ENCODE assay signal across 28 cellular contexts in the genomic region with DNA sequence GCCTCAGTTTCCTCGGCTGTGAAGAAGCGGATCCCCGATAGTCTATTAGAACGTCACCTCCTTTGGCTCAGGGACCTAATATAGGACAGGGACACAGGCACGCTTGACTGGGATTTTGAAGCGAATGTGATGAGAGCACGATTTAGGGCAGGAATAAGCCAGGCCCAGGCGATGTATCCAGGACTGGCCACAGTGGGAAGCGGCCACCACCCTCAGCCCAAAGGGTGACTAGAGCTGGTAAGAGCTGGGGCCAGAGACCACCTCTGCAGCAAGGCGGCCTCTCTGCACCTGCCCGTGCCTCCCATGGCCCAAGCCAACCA.
"Had no signal": no experiment of that assay in that cellular context is flagged by ENCODE, and none has a peak within 500 bp of the region (broad histone marks: within the 10 kb centered on the region; RNA-seq: fewer than 3 reads in every experiment).

No MANE protein-coding gene starts in this region.

- ATAC-seq: left lung; mucosa of descending colon; natural killer cell treated with Interleukin-12 subunit alpha and Interleukin-12 subunit beta and Interleukin-15 and Interleukin-18, amount 100 ng/mL, for 72 hours; stimulated activated effector memory CD8-positive, alpha-beta T cell treated with anti-CD3 and anti-CD28 coated beads, Interleukin-12 subunit alpha, Interleukin-12 subunit beta, amount 100 ng/mL, for 72 hours had no signal

- H3K27ac ChIP-seq: esophagus squamous epithelium, heart right ventricle, left lung, prostate gland, right atrium auricular region, sigmoid colon, stomach, testis, tibial artery had no signal

- H3K36me3 Mint-ChIP-seq: mesothelial cell of epicardium; naive B cell; natural killer cell treated with Interleukin-12 subunit alpha and Interleukin-12 subunit beta and Interleukin-15 and Interleukin-18, amount 100 ng/mL, for 72 hours; type B pancreatic cell had no signal

- H3K4me1 ChIP-seq: prostate gland had no signal

- H3K9me3 ChIP-seq: esophagus squamous epithelium, heart right ventricle, left lung, mucosa of descending colon, prostate gland, right atrium auricular region, sigmoid colon, stomach, testis, tibial artery had no signal

- H3K4me3 ChIP-seq: esophagus squamous epithelium, heart right ventricle, left lung, mucosa of descending colon, prostate gland, right atrium auricular region, sigmoid colon, stomach, testis, tibial artery had no signal

- H3K27me3 ChIP-seq: right atrium auricular region, testis had no signal

- FAIRE-seq: endothelial cell of umbilical vein, islet of Langerhans had no signal

- H3K9me3 Mint-ChIP-seq: mesothelial cell of epicardium; naive B cell; natural killer cell treated with Interleukin-12 subunit alpha and Interleukin-12 subunit beta and Interleukin-15 and Interleukin-18, amount 100 ng/mL, for 72 hours; stimulated activated effector memory CD8-positive, alpha-beta T cell treated with anti-CD3 and anti-CD28 coated beads, Interleukin-12 subunit alpha, Interleukin-12 subunit beta, amount 100 ng/mL, for 72 hours; type B pancreatic cell had no signal

- H3K27ac Mint-ChIP-seq: mesothelial cell of epicardium; naive B cell; natural killer cell treated with Interleukin-12 subunit alpha and Interleukin-12 subunit beta and Interleukin-15 and Interleukin-18, amount 100 ng/mL, for 72 hours; type B pancreatic cell had no signal

- DNase-seq: central memory CD4-positive, alpha-beta T cell; effector memory CD4-positive, alpha-beta T cell; erythroblast; esophagus squamous epithelium; foreskin melanocyte; glutamatergic neuron; heart right ventricle; hippocampal formation; left cardiac atrium; left lung; mesenchymal stem cell; mucosa of descending colon; naive B cell; sigmoid colon; stimulated activated CD4-positive, alpha-beta T cell treated with anti-CD3 and anti-CD28 coated beads, Interleukin-2, amount 100 ng/mL, for 24 hours; stimulated activated CD4-positive, alpha-beta T cell treated with anti-CD3 and anti-CD28 coated beads, Interleukin-4, amount 100 ng/mL, for 24 hours; stimulated activated naive CD4-positive, alpha-beta T cell treated with Interleukin-2 at 50 U/mL for 16 hours; stomach; testis; tibial artery had no signal

- H3K36me3 ChIP-seq: esophagus squamous epithelium, heart right ventricle, left lung, prostate gland, right atrium auricular region, sigmoid colon, stomach, tibial artery had no signal

- H3K4me3 Mint-ChIP-seq: mesothelial cell of epicardium; naive B cell; natural killer cell treated with Interleukin-12 subunit alpha and Interleukin-12 subunit beta and Interleukin-15 and Interleukin-18, amount 100 ng/mL, for 72 hours; type B pancreatic cell had no signal
